Comparison of ENCODE assay signal across 25 cellular contexts in genomic region chr1:22777658-22778057, GRCh38.
"Had no signal": no experiment of that assay in that cellular context is flagged by ENCODE, and none has a peak within 500 bp of the region (broad histone marks: within the 10 kb centered on the region; RNA-seq: fewer than 3 reads in every experiment).

No MANE protein-coding gene starts in this region.

- DNase-seq: activated CD4-positive, alpha-beta memory T cell treated with anti-CD3 and anti-CD28 coated beads for 36 hours; activated CD4-positive, alpha-beta T cell treated with anti-CD3 and anti-CD28 coated beads for 36 hours; activated CD4-positive, alpha-beta T cell treated with anti-CD3 and anti-CD28 coated beads, Interleukin-2, amount 10 ng/mL, durations not matched to agents 24 days and 14 days; activated CD4-positive, CD25-positive, alpha-beta regulatory T cell; activated CD4-positive, CD25-positive, alpha-beta regulatory T cell treated with anti-CD3 and anti-CD28 coated beads, Interleukin-2, amount 50 U/mL, for 72 hours; activated CD8-positive, alpha-beta memory T cell treated with anti-CD3 and anti-CD28 coated beads, Interleukin-2, amount 10 ng/mL, durations not matched to agents 7 days and 5 days; activated CD8-positive, alpha-beta memory T cell treated with anti-CD3 and anti-CD28 coated beads, Interleukin-2, amount 50 U/mL, for 4 hours; activated CD8-positive, alpha-beta T cell treated with anti-CD3 and anti-CD28 coated beads, Interleukin-2, amount 10 ng/mL, durations not matched to agents 7 days and 5 days; activated effector memory CD4-positive, alpha-beta T cell treated with anti-CD3 and anti-CD28 coated beads, Interleukin-2, amount 50 U/mL, for 16 hours; activated naive CD4-positive, alpha-beta T cell treated with anti-CD3 and anti-CD28 coated beads for 36 hours; activated naive CD8-positive, alpha-beta T cell treated with anti-CD3 and anti-CD28 coated beads, Interleukin-2, amount 10 ng/mL, durations not matched to agents 7 days and 5 days; activated T-cell treated with anti-CD3 and anti-CD28 coated beads, Interleukin-2, amount 50 U/mL, for 1 hour; activated T-cell treated with anti-CD3 and anti-CD28 coated beads, Interleukin-2, amount 50 U/mL, for 48 hours; brain microvascular endothelial cell; caudate nucleus; dorsolateral prefrontal cortex; effector memory CD4-positive, alpha-beta T cell; endodermal cell; foreskin fibroblast; head of caudate nucleus; T-helper 2 cell had no signal

- H3K4me3 ChIP-seq: ascending aorta, coronary artery, dorsolateral prefrontal cortex had no signal

- H3K27ac ChIP-seq: brain microvascular endothelial cell, coronary artery had no signal

- H3K36me3 ChIP-seq: ascending aorta, brain microvascular endothelial cell had no signal

- ATAC-seq: activated CD4-positive, alpha-beta T cell treated with anti-CD3 and anti-CD28 coated beads for 36 hours; activated CD8-positive, alpha-beta memory T cell treated with anti-CD3 and anti-CD28 coated beads, Interleukin-2, amount 10 ng/mL, durations not matched to agents 7 days and 5 days; activated CD8-positive, alpha-beta T cell treated with anti-CD3 and anti-CD28 coated beads, Interleukin-2, amount 10 ng/mL, durations not matched to agents 7 days and 5 days; activated naive CD4-positive, alpha-beta T cell treated with anti-CD3 and anti-CD28 coated beads, Interleukin-2, amount 50 U/mL, for 72 hours; esophagus mucosa had no signal

- H3K9me3 ChIP-seq: ascending aorta had no signal

- H3K27me3 ChIP-seq: ascending aorta, brain microvascular endothelial cell, dorsolateral prefrontal cortex had no signal
